19 cellular contexts compared by ENCODE assay signal in genomic region chr1:225407755-225408154, GRCh38. TPM values are rescaled to one million over a fixed set of nuclear protein-coding genes. Genes with fewer than 3 reads are reported as not detected.
DNase-seq lines count a peak whose midpoint lies in the region; ATAC-seq, FAIRE-seq and TF ChIP-seq lines count a peak whose summit lies in the region.
"Had no signal": no experiment of that assay in that cellular context is flagged by ENCODE, and none has a peak within 500 bp of the region (broad histone marks: within the 10 kb centered on the region; RNA-seq: fewer than 3 reads in every experiment).

No MANE protein-coding gene starts in this region.

- peaks cover 17 to 59% of the 10 kb centered on the region in 2 experiments for H3K36me3 ChIP-seq in HepG2 (replicated peaks in 1 of 2; ENCODE audit: control insufficient read depth in 1 of 2, insufficient read depth in 2 of 2, low read length in 2 of 2)
- peaks cover 0 to 55% (median 12%) of the 10 kb centered on the region in 4 donors for H3K36me3 ChIP-seq in right lobe of liver
- H3K36me3 ChIP-seq in OCI-LY7 (ENCODE audit: insufficient read depth, low read length) = peaks cover 100% of the 10 kb centered on the region

- H3K27ac ChIP-seq in HepG2 (ENCODE audit: extremely low read length, insufficient read depth, low read length) = no peak overlapping the region
- no peak overlapping the region for H3K27ac ChIP-seq in right lobe of liver
- no peak overlapping the region for H3K27ac ChIP-seq in OCI-LY7 (ENCODE audit: low read depth, low read length, poor library complexity, severe bottlenecking)

- peak overlapping the region in 4 of 6 donors; percentile 1 to 73 (median 16) for H3K27ac Mint-ChIP-seq in immature natural killer cell
- H3K27ac Mint-ChIP-seq in stimulated activated naive B cell treated with anti-CD40 and anti-IgM and Interleukin-4, amounts not matched to agents 10 μg/mL and 1 μg/mL and 100 μg/mL, for 72 hours = peak overlapping the region; percentile 15
- H3K27ac Mint-ChIP-seq: B cell; CD4-positive, alpha-beta T cell had no signal

- H4K20me1 ChIP-seq in HepG2 (ENCODE audit: insufficient read depth, low read length) (no peaks in the 10 kb centered on the region), OCI-LY7 (ENCODE audit: insufficient read depth, low read length) (peaks cover 5% of the 10 kb centered on the region; the same call in 1 of the 2 replicates)

- intact Hi-C loops in HepG2 (cut with micrococcal nuclease; ENCODE audit: unreplicated experiment) (no loop called here), right lobe of liver (cut with DNase I) (no loop called here), OCI-LY7 (cut with micrococcal nuclease; ENCODE audit: unreplicated experiment) (no loop called here)

- no peaks in the 10 kb centered on the region for H3K9me3 Mint-ChIP-seq in immature natural killer cell
- H3K9me3 Mint-ChIP-seq in stimulated activated naive B cell treated with anti-CD40 and anti-IgM and Interleukin-4, amounts not matched to agents 10 μg/mL and 1 μg/mL and 100 μg/mL, for 72 hours = no peaks in the 10 kb centered on the region
- H3K9me3 Mint-ChIP-seq: CD4-positive, alpha-beta T cell; H9 had no signal

- DNase-seq in HepG2 (ENCODE audit: low spot score) (no peak), right lobe of liver (no peak), immature natural killer cell (no peak), OCI-LY7 (ENCODE audit: low spot score) (no peak), SIG-M5 (lab: John Stamatoyannopoulos, UW) (no peak), NCI-H69 (lab: John Stamatoyannopoulos, UW) (no peak)
- DNase-seq in stimulated activated naive B cell treated with anti-CD40 and anti-IgM and Interleukin-4, amounts not matched to agents 10 μg/mL and 1 μg/mL and 100 μg/mL, for 72 hours = no peak
- DNase-seq: C1 segment of cervical spinal cord; CD4-positive, alpha-beta T cell; DMS153; DMS79 treated with DMSO at 0.1 percent for 48 hours; EL; GOT3; H9 had no signal

- POLR2A ChIA-PET in HepG2 (lab: Yijun Ruan, JAX) (no interaction called here), OCI-LY7 (lab: Charles Lee) (interaction anchor here (0.9 to 1.5 kb wide), 6 partner anchors 15 to 249 kb away, joined by 3 to 5 read pairs (median 3); no protein-coding TSS in a partner anchor)

- peaks cover 0 to 4% (median 0%) of the 10 kb centered on the region in 3 donors for H3K27me3 Mint-ChIP-seq in immature natural killer cell (ENCODE audit: low read depth in 3 of 3)
- no peaks in the 10 kb centered on the region for H3K27me3 Mint-ChIP-seq in stimulated activated naive B cell treated with anti-CD40 and anti-IgM and Interleukin-4, amounts not matched to agents 10 μg/mL and 1 μg/mL and 100 μg/mL, for 72 hours
- H3K27me3 Mint-ChIP-seq: B cell; CD4-positive, alpha-beta T cell had no signal

- H3K4me3 Mint-ChIP-seq in immature natural killer cell = no peak overlapping the region
- H3K4me3 Mint-ChIP-seq in stimulated activated naive B cell treated with anti-CD40 and anti-IgM and Interleukin-4, amounts not matched to agents 10 μg/mL and 1 μg/mL and 100 μg/mL, for 72 hours = no peak overlapping the region
- H3K4me3 Mint-ChIP-seq: B cell; CD4-positive, alpha-beta T cell; H9 had no signal

- H3K36me3 Mint-ChIP-seq in immature natural killer cell = peaks cover 14 to 60% (median 33%) of the 10 kb centered on the region in 3 donors
- H3K36me3 Mint-ChIP-seq in stimulated activated naive B cell treated with anti-CD40 and anti-IgM and Interleukin-4, amounts not matched to agents 10 μg/mL and 1 μg/mL and 100 μg/mL, for 72 hours = peaks cover 45 to 47% of the 10 kb centered on the region in 2 donors

- in situ Hi-C loops in HepG2 (cut with HindIII; ENCODE audit: extremely low pct_ligation_motif_present, low pct_unique_long_range_greater_than_20kb) = no loop called here

- CTCF ChIA-PET in HepG2 (lab: Yijun Ruan, JAX; ENCODE audit: low intra/inter-chr PET ratio, low total read pairs) (no interaction called here), OCI-LY7 (lab: Charles Lee; ENCODE audit: unreplicated experiment) (no interaction called here)

- no peak for TF ChIP-seq POLR2A in HepG2 (IDR thresholded peaks at IDR 0.05; ENCODE audit: insufficient read depth in 1 of 2, low read depth in 2 of 2, low read length in 2 of 2)
- no peak for TF ChIP-seq POLR2A in right lobe of liver (IDR thresholded peaks at IDR 0.05)

- H3K4me3 ChIP-seq in HepG2 (replicated peaks in 1 of 3; ENCODE audit: insufficient read depth in 1 of 3, low read depth in 2 of 3, low read length in 3 of 3) (no peak overlapping the region), right lobe of liver (no peak overlapping the region), OCI-LY7 (ENCODE audit: low read depth, low read length, poor library complexity, severe bottlenecking) (no peak overlapping the region)

- FAIRE-seq in HepG2 (lab: Jason Lieb, UNC) (no peak), TTC549 (lab: Jason Lieb, UNC) (peak; percentile 63)
- FAIRE-seq: A204.1, G401.6, GM12891 had no signal

- H3K4me1 ChIP-seq in HepG2 (ENCODE audit: insufficient read depth, low read length) (peaks cover 37% of the 10 kb centered on the region), right lobe of liver (peaks cover 0 to 13% (median 2%) of the 10 kb centered on the region in 4 donors), OCI-LY7 (ENCODE audit: insufficient read depth, low read length, poor library complexity, severe bottlenecking) (no peaks in the 10 kb centered on the region)

- no peak overlapping the region for H3K9ac ChIP-seq in HepG2 (ENCODE audit: insufficient read depth, low read depth, low read length)

- no peak overlapping the region for H3K4me2 ChIP-seq in HepG2 (ENCODE audit: low read depth, low read length)
- no peak overlapping the region for H3K4me2 ChIP-seq in OCI-LY7 (ENCODE audit: low read length)

- ATAC-seq in HepG2 = no peak
- no peak for ATAC-seq in right lobe of liver
- ATAC-seq in stimulated activated naive B cell treated with anti-CD40 and anti-IgM and Interleukin-4, amounts not matched to agents 10 μg/mL and 1 μg/mL and 100 μg/mL, for 72 hours (replicated peaks) = no peak

- H3K9me2 ChIP-seq in OCI-LY7 (ENCODE audit: insufficient read depth, low read length) = no peaks in the 10 kb centered on the region

- H2AFZ ChIP-seq in HepG2 (ENCODE audit: low read length) (no peak overlapping the region), OCI-LY7 (ENCODE audit: low read length) (no peak overlapping the region)

- BruUV-seq in HepG2 (replicated peaks; lab: Mats Ljungman, UMichigan) (no TSS peak), OCI-LY7 (replicated peaks; lab: Mats Ljungman, UMichigan) (no TSS peak)

- peaks cover 7 to 39% of the 10 kb centered on the region in 2 donors for H3K4me1 Mint-ChIP-seq in immature natural killer cell
- peaks cover 5 to 9% of the 10 kb centered on the region in 2 donors for H3K4me1 Mint-ChIP-seq in stimulated activated naive B cell treated with anti-CD40 and anti-IgM and Interleukin-4, amounts not matched to agents 10 μg/mL and 1 μg/mL and 100 μg/mL, for 72 hours
- H3K4me1 Mint-ChIP-seq: B cell had no signal

- no peak for TF ChIP-seq EP300 in HepG2 (IDR thresholded peaks at IDR 0.05; ENCODE audit: low read depth in 2 of 2, low read length in 2 of 2)
- no peak for TF ChIP-seq EP300 in HepG2 (CRISPR knock-in tag; IDR thresholded peaks at IDR 0.05; ENCODE audit: borderline replicate concordance)

- 100% methylated on average over 2 of the region's 2 CpGs for WGBS in HepG2 (ENCODE audit: low lambda C conversion rate)
- WGBS in right lobe of liver (ENCODE audit: insufficient coverage, low coverage, low lambda C conversion rate, missing lambda C conversion rate) = 93% methylated on average over 2 of the region's 2 CpGs

- no peak for TF ChIP-seq RAD21 in HepG2 (CRISPR knock-in tag; IDR thresholded peaks at IDR 0.05)

- no peaks in the 10 kb centered on the region for H3K9me3 ChIP-seq in HepG2 (ENCODE audit: low read length)
- H3K9me3 ChIP-seq in right lobe of liver = no peaks in the 10 kb centered on the region
- H3K9me3 ChIP-seq in OCI-LY7 (ENCODE audit: low read length) = no peaks in the 10 kb centered on the region

- peaks cover 6% of the 10 kb centered on the region for H3K79me2 ChIP-seq in HepG2 (ENCODE audit: insufficient read depth, low read length)
- H3K79me2 ChIP-seq in OCI-LY7 (ENCODE audit: insufficient read depth, low read depth, low read length) = peaks cover 50% of the 10 kb centered on the region; the same call in 1 of the 2 replicates

- H3K27me3 ChIP-seq in HepG2 (ENCODE audit: control insufficient read depth in 1 of 2, insufficient read depth in 2 of 2, low read length in 2 of 2) (no peaks in the 10 kb centered on the region), right lobe of liver (no peaks in the 10 kb centered on the region)

- TF ChIP-seq CTCF in HepG2 (CRISPR knock-in tag; IDR thresholded peaks at IDR 0.05) (no peak), right lobe of liver (IDR thresholded peaks at IDR 0.05) (no peak), OCI-LY7 (conservative IDR thresholded peaks at IDR 0.05; ENCODE audit: low read length) (no peak)

TF ChIP-seq in HepG2, 621 proteins besides CTCF, POLR2A, EP300 and RAD21 (continues in another document):
- no peak for TF ChIP-seq CENPT (CRISPR knock-in tag; IDR thresholded peaks at IDR 0.05; ENCODE audit: low read depth)

RNA-seq across cellular contexts. Expression of gene LBR, which starts 20.1 kb away (rescaled TPM):
- 64.4 and 76.7 TPM in 2 replicates for total RNA-seq in HepG2 (2016; rRNA removed; fragmentation: Illumina TruSeq; extraction: Trizol)
- total RNA-seq in HepG2 (2016; cell fraction: cytosol; rRNA removed; fragmentation: Illumina TruSeq; extraction: Trizol; ENCODE audit: low read depth) = 5.8 and 7.2 TPM in 2 replicates
- 58.0 and 76.5 TPM in 2 replicates for total RNA-seq in HepG2 (2016; cell fraction: insoluble cytoplasmic fraction; rRNA removed; fragmentation: Illumina TruSeq; extraction: Trizol)
- 18.3 and 23.6 TPM in 2 replicates for total RNA-seq in HepG2 (2016; cell fraction: membrane; rRNA removed; fragmentation: Illumina TruSeq; extraction: Trizol)
- total RNA-seq in HepG2 (2016; cell fraction: nucleus; rRNA removed; fragmentation: Illumina TruSeq; extraction: Trizol) = 103 and 116 TPM in 2 replicates
- polyA plus RNA-seq in HepG2 (2011; rRNA removed) = 38.2 and 38.9 TPM in 2 replicates
- polyA plus RNA-seq in HepG2 (2011; cell fraction: cytosol; rRNA removed) = 25.2 and 34.9 TPM in 2 replicates
- 20.9 and 21.1 TPM in 2 replicates for polyA plus RNA-seq in HepG2 (2011; cell fraction: nucleus; rRNA removed)
- 42.0 and 46.8 TPM in 2 replicates for polyA plus RNA-seq in HepG2 (2012)
- polyA plus RNA-seq in HepG2 (2016; cell fraction: cytosol; fragmentation: Illumina TruSeq; extraction: Trizol; ENCODE audit: low read depth) = 3.8 and 4.4 TPM in 2 replicates
- polyA plus RNA-seq in HepG2 (2016; cell fraction: insoluble cytoplasmic fraction; fragmentation: Illumina TruSeq; extraction: Trizol; ENCODE audit: low read depth) = 58.6 and 66.3 TPM in 2 replicates
- 12.1 and 13.5 TPM in 2 replicates for polyA plus RNA-seq in HepG2 (2016; cell fraction: membrane; fragmentation: Illumina TruSeq; extraction: Trizol; ENCODE audit: low read depth)
- 109 and 114 TPM in 2 replicates for polyA plus RNA-seq in HepG2 (2016; cell fraction: nucleus; fragmentation: Illumina TruSeq; extraction: Trizol; ENCODE audit: insufficient read depth, low read depth)
- polyA minus RNA-seq in HepG2 (2011; rRNA and poly(A)+ RNA removed; ENCODE audit: low replicate concordance) = 59.8 and 110 TPM in 2 replicates
- polyA minus RNA-seq in HepG2 (2011; cell fraction: cytosol; rRNA and poly(A)+ RNA removed) = 35.1 and 35.9 TPM in 2 replicates
- 43.9 and 51.8 TPM in 2 replicates for polyA minus RNA-seq in HepG2 (2011; cell fraction: nucleus; rRNA and poly(A)+ RNA removed)
- total RNA-seq in right lobe of liver = 10 to 100 TPM; 21.9 to 41.8 (median 31.4) TPM
- polyA plus RNA-seq in immature natural killer cell = 100 to 1,000 TPM in 2 of 3 donors, 10 to 100 TPM in 1; 100.0 to 136 (median 117) TPM
- 110 and 117 TPM in 2 replicates for total RNA-seq in OCI-LY7 (2014; rRNA removed; shearing (Covaris generic))
- total RNA-seq in OCI-LY7 (2022) = 288 and 297 TPM in 2 replicates
